1 cellular context compared by ENCODE assay signal in genomic region chr7:26532490-26532889, GRCh38.
TF ChIP-seq lines count a peak whose summit lies in the region.

No MANE protein-coding gene starts in this region.

TF ChIP-seq in SK-N-SH treated with all-trans-retinoic acid at 6 μM for 48 hours, 23 proteins besides CTCF, POLR2A, EP300 and RAD21 (continued from another document):
- TF ChIP-seq TSHZ2 (CRISPR knock-in tag; IDR thresholded peaks at IDR 0.05) (no peak), BACH2 (CRISPR knock-in tag; IDR thresholded peaks at IDR 0.05; ENCODE audit: borderline replicate concordance) (no peak), ZFP30 (CRISPR knock-in tag; IDR thresholded peaks at IDR 0.05) (no peak), ESRRG (CRISPR knock-in tag; IDR thresholded peaks at IDR 0.05) (no peak), GLIS3 (CRISPR knock-in tag; IDR thresholded peaks at IDR 0.05) (no peak), PPARA (CRISPR knock-in tag; IDR thresholded peaks at IDR 0.05; ENCODE audit: borderline replicate concordance) (no peak), ZNF8 (CRISPR knock-in tag; IDR thresholded peaks at IDR 0.05) (no peak), ZFP3 (CRISPR knock-in tag; IDR thresholded peaks at IDR 0.05) (no peak), ZNF70 (CRISPR knock-in tag; IDR thresholded peaks at IDR 0.05) (no peak), ARNTL (CRISPR knock-in tag; IDR thresholded peaks at IDR 0.05; ENCODE audit: borderline replicate concordance, low read depth) (no peak), OSR1 (CRISPR knock-in tag; IDR thresholded peaks at IDR 0.05) (no peak)
